In genomic region chr3:112307557-112307956, GRCh38 we compare ENCODE assay signal across 21 cellular contexts. TPM values are rescaled to one million over a fixed set of nuclear protein-coding genes. Genes with fewer than 3 reads are reported as not detected.
DNase-seq lines count a peak whose midpoint lies in the region; ATAC-seq and TF ChIP-seq lines count a peak whose summit lies in the region.
"Had no signal": no experiment of that assay in that cellular context is flagged by ENCODE, and none has a peak within 500 bp of the region (broad histone marks: within the 10 kb centered on the region; RNA-seq: fewer than 3 reads in every experiment).

No MANE protein-coding gene starts in this region.

- no TSS peak for BruUV-seq in OCI-LY7 (replicated peaks; lab: Mats Ljungman, UMichigan)

- H3K27ac ChIP-seq in left ventricle myocardium inferior (replicated peaks) (peak overlapping the region; percentile 20), OCI-LY7 (ENCODE audit: low read depth, low read length, poor library complexity, severe bottlenecking) (no peak overlapping the region), hepatocyte (peak overlapping the region; percentile 86), smooth muscle cell (ENCODE audit: low read depth) (peak overlapping the region; percentile 71), tibial artery (no peak overlapping the region)
- H3K27ac ChIP-seq: KMS-11 had no signal

- POLR2A ChIA-PET in OCI-LY7 (lab: Charles Lee) = interaction anchor here (0.5 to 1.2 kb wide), 4 partner anchors 14 to 1872 kb away, joined by 3 to 4 read pairs (median 3); no protein-coding TSS in a partner anchor

- H3K4me2 ChIP-seq in OCI-LY7 (ENCODE audit: low read length) (no peak overlapping the region), hepatocyte (peak overlapping the region; percentile 31), smooth muscle cell (no peak overlapping the region)
- H3K4me2 ChIP-seq: KMS-11 had no signal

- DNase-seq in left ventricle myocardium inferior (no peak), left ventricle myocardium superior (no peak), OCI-LY7 (ENCODE audit: low spot score) (no peak), hepatocyte (ENCODE audit: low spot score) (no peak), smooth muscle cell (lab: John Stamatoyannopoulos, UW; ENCODE audit: unreplicated experiment) (no peak), tibial artery (no peak), mucosa of descending colon (no peak)
- DNase-seq: CD4-positive, alpha-beta memory T cell; GDM1; GOT3; HCEC 1CT; MV-4-11; NCI-H2227 treated with DMSO at 0.1 percent for 48 hours; NCI-H748 treated with DMSO at 0.1 percent for 48 hours; OCI-M1 had no signal

- H3K36me3 ChIP-seq in left ventricle myocardium inferior (no peaks in the 10 kb centered on the region), OCI-LY7 (ENCODE audit: insufficient read depth, low read length) (peaks cover 2% of the 10 kb centered on the region; the same call in 1 of the 2 replicates), hepatocyte (replicated peaks; ENCODE audit: insufficient read depth, low read depth) (no peaks in the 10 kb centered on the region), smooth muscle cell (ENCODE audit: low read depth) (no peaks in the 10 kb centered on the region), tibial artery (no peaks in the 10 kb centered on the region), mucosa of descending colon (ENCODE audit: low read depth) (no peaks in the 10 kb centered on the region)

- H3K4me1 ChIP-seq in left ventricle myocardium inferior (peaks cover 28% of the 10 kb centered on the region), OCI-LY7 (ENCODE audit: insufficient read depth, low read length, poor library complexity, severe bottlenecking) (peaks cover 20% of the 10 kb centered on the region), hepatocyte (ENCODE audit: insufficient read depth) (peaks cover 32% of the 10 kb centered on the region), smooth muscle cell (ENCODE audit: low read depth) (peaks cover 40% of the 10 kb centered on the region), tibial artery (peaks cover 0 to 17% (median 6%) of the 10 kb centered on the region in 4 donors), mucosa of descending colon (ENCODE audit: low read depth) (peaks cover 5% of the 10 kb centered on the region)

- no peaks in the 10 kb centered on the region for H3K79me2 ChIP-seq in OCI-LY7 (ENCODE audit: insufficient read depth, low read depth, low read length)
- no peaks in the 10 kb centered on the region for H3K79me2 ChIP-seq in hepatocyte
- no peaks in the 10 kb centered on the region for H3K79me2 ChIP-seq in smooth muscle cell (ENCODE audit: low read depth)

- TF ChIP-seq CTCF in left ventricle myocardium inferior (IDR thresholded peaks at IDR 0.05; ENCODE audit: borderline replicate concordance) = no peak
- TF ChIP-seq CTCF in OCI-LY7 (conservative IDR thresholded peaks at IDR 0.05; ENCODE audit: low read length) = no peak
- no peak for TF ChIP-seq CTCF in hepatocyte (IDR thresholded peaks at IDR 0.05; ENCODE audit: poor library complexity)
- TF ChIP-seq CTCF in smooth muscle cell (IDR thresholded peaks at IDR 0.05; ENCODE audit: borderline replicate concordance, insufficient read depth, poor library complexity, severe bottlenecking) = no peak
- no peak for TF ChIP-seq CTCF in tibial artery (IDR thresholded peaks at IDR 0.05)
- TF ChIP-seq CTCF in mucosa of descending colon (IDR thresholded peaks at IDR 0.05) = no peak

- H3K27me3 ChIP-seq in left ventricle myocardium inferior (ENCODE audit: low read depth) (no peaks in the 10 kb centered on the region), hepatocyte (no peaks in the 10 kb centered on the region), smooth muscle cell (ENCODE audit: low read depth) (no peaks in the 10 kb centered on the region), tibial artery (no peaks in the 10 kb centered on the region)

- 59% methylated on average over 4 of the region's 4 CpGs for WGBS in hepatocyte (ENCODE audit: low lambda C conversion rate, missing lambda C conversion rate)
- WGBS in smooth muscle cell (ENCODE audit: low lambda C conversion rate) = 70% methylated on average over 4 of the region's 4 CpGs

- H3F3A ChIP-seq in smooth muscle cell (ENCODE audit: low read depth) = no peaks in the 10 kb centered on the region

- H3K9me3 ChIP-seq in left ventricle myocardium inferior (replicated peaks) (no peaks in the 10 kb centered on the region), OCI-LY7 (ENCODE audit: low read length) (peaks cover 2% of the 10 kb centered on the region; the same call in 1 of the 2 replicates), hepatocyte (ENCODE audit: low read depth) (no peaks in the 10 kb centered on the region), smooth muscle cell (replicated peaks; ENCODE audit: low read depth) (no peaks in the 10 kb centered on the region), tibial artery (no peaks in the 10 kb centered on the region), mucosa of descending colon (no peaks in the 10 kb centered on the region)

- ATAC-seq in left ventricle myocardium superior (no peak), HG02678 (IDR thresholded peaks at IDR 0.05; ENCODE audit: unreplicated experiment) (no peak), mucosa of descending colon (no peak)

- CTCF ChIA-PET in OCI-LY7 (lab: Charles Lee; ENCODE audit: unreplicated experiment) = interaction anchor here (1.0 kb wide), 2 partner anchors 9 to 318 kb away, joined by 3 read pairs; no protein-coding TSS in a partner anchor

- H3K9ac ChIP-seq in smooth muscle cell (ENCODE audit: low read depth) = no peak overlapping the region
- H3K9ac ChIP-seq: KMS-11 had no signal

- no peaks in the 10 kb centered on the region for H4K20me1 ChIP-seq in OCI-LY7 (ENCODE audit: insufficient read depth, low read length)
- no peaks in the 10 kb centered on the region for H4K20me1 ChIP-seq in hepatocyte (ENCODE audit: insufficient read depth, poor library complexity, severe bottlenecking)
- H4K20me1 ChIP-seq in smooth muscle cell (ENCODE audit: low read depth) = no peaks in the 10 kb centered on the region

- intact Hi-C loops in left ventricle myocardium inferior (cut with micrococcal nuclease) (no loop called here), left ventricle myocardium superior (cut with micrococcal nuclease) (no loop called here), OCI-LY7 (cut with micrococcal nuclease; ENCODE audit: unreplicated experiment) (no loop called here), tibial artery (cut with DNase I; ENCODE audit: low total_unique reads) (no loop called here), mucosa of descending colon (cut with DNase I, micrococcal nuclease) (no loop called here)

- peak overlapping the region; percentile 60; the same call in 1 of the 2 replicates for H2AFZ ChIP-seq in OCI-LY7 (ENCODE audit: low read length)
- H2AFZ ChIP-seq in hepatocyte = no peak overlapping the region
- no peak overlapping the region for H2AFZ ChIP-seq in smooth muscle cell (ENCODE audit: low read depth)

- H3K4me3 ChIP-seq in left ventricle myocardium inferior (no peak overlapping the region), OCI-LY7 (ENCODE audit: low read depth, low read length, poor library complexity, severe bottlenecking) (no peak overlapping the region), hepatocyte (no peak overlapping the region), smooth muscle cell (no peak overlapping the region), tibial artery (no peak overlapping the region), mucosa of descending colon (no peak overlapping the region)

- H3K9me2 ChIP-seq in OCI-LY7 (ENCODE audit: insufficient read depth, low read length) (no peaks in the 10 kb centered on the region), hepatocyte (replicated peaks; ENCODE audit: insufficient read depth) (no peaks in the 10 kb centered on the region)

RNA-seq across cellular contexts. Expression of gene SLC9C1, which starts 13.5 kb away (rescaled TPM):
- total RNA-seq in left ventricle myocardium inferior (1.3 TPM), left ventricle myocardium superior (2.3 TPM), OCI-LY7 (2022) (not detected in 2 replicates), hepatocyte (0.03 and 0.72 TPM in 2 replicates), smooth muscle cell (0.09 TPM in 1 of 2 replicates, not detected in the other), mucosa of descending colon (under 1 TPM; 0.34 to 0.96 (median 0.51) TPM)
- not detected in 2 replicates for total RNA-seq in OCI-LY7 (2014; rRNA removed; shearing (Covaris generic))
- polyA plus RNA-seq in hepatocyte (0.30 TPM in 1 of 2 replicates, not detected in the other), smooth muscle cell (0.08 TPM in 1 of 2 replicates, not detected in the other)
- total RNA-seq: A673; CD4-positive, alpha-beta memory T cell; HT1080; RPMI7951 had no signal
- polyA plus RNA-seq: BJ; CD4-positive, alpha-beta memory T cell had no signal

RNA-seq across cellular contexts. Expression of gene CD200, which starts 25.4 kb away (rescaled TPM):
- total RNA-seq in left ventricle myocardium inferior = 1.1 TPM
- total RNA-seq in left ventricle myocardium superior = 1.3 TPM
- total RNA-seq in OCI-LY7 (2014; rRNA removed; shearing (Covaris generic)) = not detected in 2 replicates
- total RNA-seq in OCI-LY7 (2022) = 0.18 TPM in 1 of 2 replicates, not detected in the other
- total RNA-seq in hepatocyte = 6.7 and 12.6 TPM in 2 replicates
- 14.2 and 16.8 TPM in 2 replicates for polyA plus RNA-seq in hepatocyte
- 7.8 and 10.0 TPM in 2 replicates for total RNA-seq in smooth muscle cell
- 9.3 and 12.4 TPM in 2 replicates for polyA plus RNA-seq in smooth muscle cell
- 1 to 10 TPM; 3.3 to 6.4 (median 3.9) TPM for total RNA-seq in mucosa of descending colon
- total RNA-seq: A673, HT1080 had no signal

Comparison
In these comparisons a context has a peak if more than half of its experiments do, and no peak if none do; other contexts are left out.
1. H3K27ac ChIP-seq: peak in left ventricle myocardium inferior (single experiment), hepatocyte (single experiment) and smooth muscle cell (single experiment); none in OCI-LY7 (single experiment) and tibial artery (0 of 2).